31 cellular contexts compared by ENCODE assay signal in the genomic region with DNA sequence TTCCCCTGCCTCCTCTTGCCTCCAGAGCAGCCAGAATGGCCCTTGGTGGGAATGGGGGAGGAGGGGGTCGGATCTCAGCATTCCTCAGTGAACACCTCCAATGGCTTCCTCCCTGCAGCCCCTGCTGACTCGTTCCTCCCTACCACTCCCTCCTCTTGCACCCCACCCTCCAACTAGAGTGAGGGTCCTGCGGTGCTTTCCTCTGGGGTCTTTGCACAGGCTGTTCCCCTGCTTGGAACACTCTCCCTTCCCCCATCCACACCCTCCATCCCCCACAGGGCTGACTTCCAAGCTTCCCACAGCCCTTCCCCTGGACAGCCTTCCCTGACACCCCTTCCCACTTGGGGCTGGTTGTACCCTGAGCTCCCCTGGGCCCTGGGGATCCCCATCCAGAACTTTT.
"Had no signal": no experiment of that assay in that cellular context is flagged by ENCODE, and none has a peak within 500 bp of the region (broad histone marks: within the 10 kb centered on the region; RNA-seq: fewer than 3 reads in every experiment).

No MANE protein-coding gene starts in this region.

- ATAC-seq: activated naive CD4-positive, alpha-beta T cell treated with anti-CD3 and anti-CD28 coated beads, Interleukin-2, amount 50 U/mL, for 72 hours; activated T-cell treated with anti-CD3 and anti-CD28 coated beads, Interleukin-2, amount 50 U/mL, for 4 hours; body of pancreas; K562 had no signal

- DNase-seq: activated CD4-positive, alpha-beta T cell treated with anti-CD3 and anti-CD28 coated beads for 1 hour; activated CD4-positive, alpha-beta T cell treated with anti-CD3 and anti-CD28 coated beads for 48 hours; activated CD4-positive, alpha-beta T cell treated with anti-CD3 and anti-CD28 coated beads, Interleukin-2, amount 50 U/mL, for 4 hours; activated CD4-positive, CD25-positive, alpha-beta regulatory T cell; activated CD8-positive, alpha-beta memory T cell treated with anti-CD3 and anti-CD28 coated beads, Interleukin-2, amount 50 U/mL, for 4 hours; activated gamma-delta T cell treated with Interleukin-2 at 50 U/mL for 16 hours; activated naive CD4-positive, alpha-beta T cell treated with anti-CD3 and anti-CD28 coated beads for 36 hours; activated T-cell treated with anti-CD3 and anti-CD28 coated beads for 4 hours; activated T-cell treated with anti-CD3 and anti-CD28 coated beads, Interleukin-2, amount 50 U/mL, for 4 hours; adrenal gland; body of pancreas; Kasumi-1; MG63; NCI-H1048; NCI-H1105 treated with DMSO at 0.1 percent for 48 hours; NCI-H1436; NCI-H187; NCI-H2107; NCI-H2171; NCI-H510A; NCI-H748 treated with DMSO at 0.1 percent for 48 hours; NK-92 treated with Interleukin-12 subunit alpha and Interleukin-12 subunit beta, amount 100 ng/mL, for 24 hours; Right ventricle myocardium superior; SW 1271; T-helper 1 cell; T-helper 2 cell; T-helper 9 cell; WERI-Rb-1 had no signal

- H3K27ac Mint-ChIP-seq: activated naive CD4-positive, alpha-beta T cell treated with anti-CD3 and anti-CD28 coated beads for 36 hours; activated naive CD4-positive, alpha-beta T cell treated with anti-CD3 and anti-CD28 coated beads, Interleukin-2, amount 50 U/mL, for 72 hours; activated T-helper 1 cell treated with anti-CD3 and anti-CD28 coated beads, Interleukin-12 subunit alpha, Interleukin-12 subunit beta, Interleukin-2, Interleukin-4 antibody, amounts not matched to agents 30 ng/mL and 10 ng/mL and 1 ng/mL, durations not matched to agents 14 hours and 24 hours and 36 hours had no signal

- H3K9me3 Mint-ChIP-seq: activated naive CD4-positive, alpha-beta T cell treated with anti-CD3 and anti-CD28 coated beads, Interleukin-2, amount 50 U/mL, for 72 hours; activated T-cell treated with anti-CD3 and anti-CD28 coated beads, Interleukin-2, amount 50 U/mL, for 4 hours; activated T-helper 1 cell treated with anti-CD3 and anti-CD28 coated beads, Interleukin-12 subunit alpha, Interleukin-12 subunit beta, Interleukin-2, Interleukin-4 antibody, amounts not matched to agents 30 ng/mL and 10 ng/mL and 1 ng/mL, durations not matched to agents 14 hours and 24 hours and 36 hours had no signal

- H3K4me3 Mint-ChIP-seq: activated naive CD4-positive, alpha-beta T cell treated with anti-CD3 and anti-CD28 coated beads for 36 hours; activated T-cell treated with anti-CD3 and anti-CD28 coated beads, Interleukin-2, amount 50 U/mL, for 4 hours; activated T-helper 1 cell treated with anti-CD3 and anti-CD28 coated beads, Interleukin-12 subunit alpha, Interleukin-12 subunit beta, Interleukin-2, Interleukin-4 antibody, amounts not matched to agents 30 ng/mL and 10 ng/mL and 1 ng/mL, durations not matched to agents 14 hours and 24 hours and 36 hours had no signal

- H3K36me3 Mint-ChIP-seq: activated naive CD4-positive, alpha-beta T cell treated with anti-CD3 and anti-CD28 coated beads, Interleukin-2, amount 50 U/mL, for 72 hours had no signal
